In genomic region chr4:165294907-165295306, GRCh38 we compare ENCODE assay signal across 8 cellular contexts. TPM values are rescaled to one million over a fixed set of nuclear protein-coding genes. Genes with fewer than 3 reads are reported as not detected.
A peak's percentile ranks its signal among the peaks of the same experiment; 100 is the strongest.
DNase-seq lines count a peak whose midpoint lies in the region; ATAC-seq and TF ChIP-seq lines count a peak whose summit lies in the region.

No MANE protein-coding gene starts in this region.

- peak; percentile 95 for ATAC-seq in GM21390 (IDR thresholded peaks at IDR 0.05; ENCODE audit: unreplicated experiment)
- ATAC-seq in HG03521 (IDR thresholded peaks at IDR 0.05; ENCODE audit: unreplicated experiment): peak; percentile 90
- no peak for ATAC-seq in Right ventricle myocardium inferior

- H3K4me3 ChIP-seq in H7 (ENCODE audit: insufficient read depth, low read depth, low read length) (no peak overlapping the region), prostate gland (no peak overlapping the region)

- no peaks in the 10 kb centered on the region for H3K27me3 ChIP-seq in H7 (ENCODE audit: control insufficient read depth, insufficient read depth, low read length)
- H3K27me3 ChIP-seq in prostate gland (replicated peaks; ENCODE audit: insufficient read depth): no peaks in the 10 kb centered on the region

- H3K36me3 ChIP-seq in H7 (replicated peaks; ENCODE audit: control insufficient read depth, insufficient read depth, low read length) (peaks cover 3% of the 10 kb centered on the region), prostate gland (no peaks in the 10 kb centered on the region)

- 58% methylated on average over 5 of the region's 5 CpGs for WGBS in prostate gland

- no peak overlapping the region for H3K27ac ChIP-seq in prostate gland

- TF ChIP-seq CTCF in GM13976 (IDR thresholded peaks at IDR 0.05; ENCODE audit: borderline replicate concordance, control extremely low read depth, extremely low read depth, insufficient read depth, missing control alignments) (no peak), prostate gland (IDR thresholded peaks at IDR 0.05) (no peak)

- intact Hi-C loops in prostate gland (cut with DNase I): no loop called here
- intact Hi-C loops in Right ventricle myocardium inferior (cut with DNase I): no loop called here

- H3K9me3 ChIP-seq in prostate gland: no peaks in the 10 kb centered on the region

- no peaks in the 10 kb centered on the region for H3K4me1 ChIP-seq in prostate gland (replicated peaks)

- DNase-seq in GM13976 (ENCODE audit: low spot score): peak; percentile 15
- peak; percentile 25 for DNase-seq in kidney glomerular epithelial cell (lab: John Stamatoyannopoulos, UW)
- no peak for DNase-seq in H7
- DNase-seq in prostate gland (ENCODE audit: low spot score): no peak
- DNase-seq in inferior parietal cortex (ENCODE audit: extremely low spot score): no peak
- DNase-seq in Right ventricle myocardium inferior (ENCODE audit: missing footprints): no peak

- no peak for TF ChIP-seq POLR2A in prostate gland (IDR thresholded peaks at IDR 0.05)

- in situ Hi-C loops in GM13976 (cut with MboI; ENCODE audit: low sequenced_read_pairs, unreplicated experiment): no loop called here

RNA-seq across cellular contexts. Expression of gene MSMO1, which starts 32.6 kb away (rescaled TPM):
- total RNA-seq in H7 (2014; rRNA removed; shearing (Covaris generic)): 217 and 280 TPM in 2 replicates
- total RNA-seq in prostate gland (10 to 100 TPM; 45.0 to 76.9 TPM), Right ventricle myocardium inferior (8.5 TPM)

Comparison
In these comparisons a context has a peak if more than half of its experiments do, and no peak if none do; other contexts are left out.
1. DNase-seq: peak in GM13976 (single experiment) and kidney glomerular epithelial cell (single experiment); none in H7 (single experiment), prostate gland (single experiment), inferior parietal cortex (single experiment) and Right ventricle myocardium inferior (single experiment).